ENCODE assay signal across 1 cellular context in genomic region chr10:73625884-73626753, GRCh38.
TF ChIP-seq lines count a peak whose summit lies in the region.

No MANE protein-coding gene starts in this region.

TF ChIP-seq in HepG2, 621 proteins besides CTCF, POLR2A, EP300 and RAD21 (continued from another document and continues in another):
- TF ChIP-seq HNF1A (IDR thresholded peaks at IDR 0.05; ENCODE audit: low read depth): no peak
- TF ChIP-seq HNF1A (CRISPR knock-in tag; IDR thresholded peaks at IDR 0.05; ENCODE audit: borderline replicate concordance): peak; percentile 49; the same call in 1 of the 2 replicates
- no peak for TF ChIP-seq PBX2 (CRISPR knock-in tag; IDR thresholded peaks at IDR 0.05)
- no peak for TF ChIP-seq SOX13 (IDR thresholded peaks at IDR 0.05)
- TF ChIP-seq SOX13 (CRISPR knock-in tag; conservative IDR thresholded peaks at IDR 0.05 in 1 of 2, IDR thresholded peaks at IDR 0.05 in 1 of 2): 0 out of 4 replicates have a peak, but pooled peaks of 1 of the 2 experiments have one; percentile 15
- TF ChIP-seq ZNF501 (CRISPR knock-in tag; IDR thresholded peaks at IDR 0.05): peak; percentile 84
- TF ChIP-seq NR0B2 (CRISPR knock-in tag; IDR thresholded peaks at IDR 0.05): no peak
- TF ChIP-seq ZNF431 (CRISPR knock-in tag; IDR thresholded peaks at IDR 0.05; ENCODE audit: borderline replicate concordance, low read depth): no peak
- no peak; the same call in 1 of the 2 replicates for TF ChIP-seq ZBTB38 (CRISPR knock-in tag; IDR thresholded peaks at IDR 0.05)
- no peak for TF ChIP-seq ZIK1 (CRISPR knock-in tag; IDR thresholded peaks at IDR 0.05; ENCODE audit: borderline replicate concordance, low read depth)
- TF ChIP-seq ZNF777 (CRISPR knock-in tag; IDR thresholded peaks at IDR 0.05): peak; percentile 52
- TF ChIP-seq SNAPC2 (CRISPR knock-in tag; IDR thresholded peaks at IDR 0.05): 0 out of 2 replicates have a peak, but pooled peaks have one; percentile 59
- no peak for TF ChIP-seq MAFG (CRISPR knock-in tag; IDR thresholded peaks at IDR 0.05)
- no peak for TF ChIP-seq ZBTB8A (CRISPR knock-in tag; IDR thresholded peaks at IDR 0.05; ENCODE audit: borderline replicate concordance, low read depth)
- no peak for TF ChIP-seq THAP8 (CRISPR knock-in tag; IDR thresholded peaks at IDR 0.05; ENCODE audit: borderline replicate concordance)
- peak; percentile 55; the same call in 1 of the 2 replicates for TF ChIP-seq ZNF44 (CRISPR knock-in tag; IDR thresholded peaks at IDR 0.05)
- TF ChIP-seq ZMYM4 (CRISPR knock-in tag; IDR thresholded peaks at IDR 0.05): peak; percentile 86
- no peak for TF ChIP-seq ZNF138 (CRISPR knock-in tag; IDR thresholded peaks at IDR 0.05; ENCODE audit: low read depth)
- TF ChIP-seq ZNF24 (IDR thresholded peaks at IDR 0.05): no peak
- TF ChIP-seq TIGD3 (CRISPR knock-in tag; IDR thresholded peaks at IDR 0.05; ENCODE audit: borderline replicate concordance): 0 out of 2 replicates have a peak, but pooled peaks have one; percentile 44
- peak; percentile 89 for TF ChIP-seq RFX3 (CRISPR knock-in tag; IDR thresholded peaks at IDR 0.05)
- TF ChIP-seq CREM (IDR thresholded peaks at IDR 0.05): peak; percentile 34; the same call in 1 of the 2 replicates
- no peak for TF ChIP-seq CREM (CRISPR knock-in tag; IDR thresholded peaks at IDR 0.05)
- TF ChIP-seq KLF11 (CRISPR knock-in tag; IDR thresholded peaks at IDR 0.05): no peak
- no peak for TF ChIP-seq ZNF333 (CRISPR knock-in tag; IDR thresholded peaks at IDR 0.05; ENCODE audit: borderline replicate concordance)
- TF ChIP-seq ARNT2 (CRISPR knock-in tag; IDR thresholded peaks at IDR 0.05; ENCODE audit: low read depth): peak; percentile 68
- no peak for TF ChIP-seq XBP1 (CRISPR knock-in tag; IDR thresholded peaks at IDR 0.05)
- TF ChIP-seq SRSF1 (optimal IDR thresholded peaks at IDR 0.05; ENCODE audit: low read depth, low read length): peak; percentile 54
- peak; percentile 79 for TF ChIP-seq MXD4 (CRISPR knock-in tag; IDR thresholded peaks at IDR 0.05)
- no peak for TF ChIP-seq NKX3-1 (CRISPR knock-in tag; IDR thresholded peaks at IDR 0.05)
- TF ChIP-seq SMYD3 (CRISPR knock-in tag; IDR thresholded peaks at IDR 0.05): no peak; the same call in 1 of the 2 replicates
- TF ChIP-seq JUN (CRISPR knock-in tag; IDR thresholded peaks at IDR 0.05): 0 out of 2 replicates have a peak, but pooled peaks have one; percentile 57
- TF ChIP-seq SIN3A (IDR thresholded peaks at IDR 0.05; ENCODE audit: borderline replicate concordance, low read depth, low read length): peak; percentile 73; the same call in 1 of the 2 replicates
- TF ChIP-seq EHMT2 (IDR thresholded peaks at IDR 0.05; ENCODE audit: borderline replicate concordance, low read depth, low read length): peak; percentile 58; the same call in 1 of the 2 replicates
- TF ChIP-seq BCLAF1 (IDR thresholded peaks at IDR 0.05): no peak
- no peak for TF ChIP-seq CBX2 (IDR thresholded peaks at IDR 0.05; ENCODE audit: low read depth, low read length)
- no peak for TF ChIP-seq CBX2 (CRISPR knock-in tag; IDR thresholded peaks at IDR 0.05; ENCODE audit: low read depth)
- no peak for TF ChIP-seq RFXANK (CRISPR knock-in tag; IDR thresholded peaks at IDR 0.05)
- TF ChIP-seq ZNF629 (CRISPR knock-in tag; conservative IDR thresholded peaks at IDR 0.05): no peak
- no peak for TF ChIP-seq RFX5 (IDR thresholded peaks at IDR 0.05; ENCODE audit: low read depth, low read length)
- no peak for TF ChIP-seq ZNF101 (CRISPR knock-in tag; IDR thresholded peaks at IDR 0.05; ENCODE audit: borderline replicate concordance, low read depth)
- peak; percentile 76 for TF ChIP-seq ZBTB20 (CRISPR knock-in tag; IDR thresholded peaks at IDR 0.05; ENCODE audit: borderline replicate concordance, low read depth)
- no peak for TF ChIP-seq EZH2 (conservative IDR thresholded peaks at IDR 0.05; ENCODE audit: low read depth, low read length)
- TF ChIP-seq REPIN1 (CRISPR knock-in tag; IDR thresholded peaks at IDR 0.05; ENCODE audit: borderline replicate concordance, low read depth): peak; percentile 74; the same call in 1 of the 2 replicates
- TF ChIP-seq ELF3 (CRISPR knock-in tag; IDR thresholded peaks at IDR 0.05): no peak
- peak; percentile 58; the same call in 1 of the 2 replicates for TF ChIP-seq HINFP (CRISPR knock-in tag; IDR thresholded peaks at IDR 0.05; ENCODE audit: low read depth)
- TF ChIP-seq ZSCAN20 (CRISPR knock-in tag; IDR thresholded peaks at IDR 0.05; ENCODE audit: borderline replicate concordance): no peak
- TF ChIP-seq ZMYM2 (CRISPR knock-in tag; IDR thresholded peaks at IDR 0.05): no peak
- no peak for TF ChIP-seq GZF1 (CRISPR knock-in tag; IDR thresholded peaks at IDR 0.05)
- no peak for TF ChIP-seq SSRP1 (CRISPR knock-in tag; IDR thresholded peaks at IDR 0.05)
- TF ChIP-seq MTA1 (CRISPR knock-in tag; IDR thresholded peaks at IDR 0.05; ENCODE audit: borderline replicate concordance): peak; percentile 83; the same call in 1 of the 2 replicates
- TF ChIP-seq TOPORS (CRISPR knock-in tag; IDR thresholded peaks at IDR 0.05): 0 out of 2 replicates have a peak, but pooled peaks have one; percentile 52
- TF ChIP-seq NFKBIZ (CRISPR knock-in tag; IDR thresholded peaks at IDR 0.05): peak; percentile 26; the same call in 1 of the 2 replicates
